Comparison of ENCODE assay signal across 1 cellular context in the genomic region with DNA sequence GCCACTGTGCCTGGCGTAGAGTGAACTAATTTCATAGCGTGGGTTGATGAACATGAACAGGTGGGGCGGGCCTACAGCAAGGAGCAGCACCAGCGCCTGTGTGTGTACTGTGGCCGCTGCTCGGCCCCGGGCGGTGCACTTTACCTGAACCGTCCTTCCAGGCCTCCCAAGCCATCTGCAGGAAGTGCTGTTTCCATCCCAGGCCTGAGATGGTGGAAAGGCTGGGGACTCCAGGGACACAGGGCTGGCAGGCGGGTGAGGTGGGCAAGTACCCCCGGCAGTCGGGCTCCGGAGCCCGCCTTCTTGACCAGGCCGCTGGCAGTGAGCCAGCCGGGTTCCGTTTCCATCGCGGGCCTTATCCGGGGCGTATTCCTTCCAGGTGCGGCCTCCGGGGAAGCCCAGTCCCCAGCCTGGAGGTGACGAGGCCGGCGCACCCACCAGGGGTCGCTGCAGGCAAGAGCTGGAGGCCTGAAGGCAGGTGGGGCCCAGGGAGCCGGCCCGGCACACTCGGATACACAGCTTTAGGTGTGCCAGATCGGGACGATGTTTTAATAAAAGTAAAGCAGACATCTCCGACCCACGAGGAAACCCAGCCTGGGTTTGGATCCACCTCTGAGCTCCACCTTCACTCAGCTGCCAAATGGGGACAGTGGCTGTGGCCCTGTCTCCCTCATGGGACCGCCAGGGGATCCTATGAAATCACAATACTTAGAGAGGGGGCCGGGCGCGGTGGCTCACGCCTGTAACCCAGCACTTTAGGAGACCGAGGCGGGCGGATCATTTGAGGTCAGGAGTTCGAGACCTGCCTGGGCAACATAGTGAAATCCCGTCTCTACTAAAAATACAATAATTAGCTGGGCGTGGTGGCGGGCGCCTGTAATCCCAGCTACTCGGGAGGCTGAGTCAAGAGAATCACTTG.
TF ChIP-seq lines count a peak whose summit lies in the region.

No MANE protein-coding gene starts in this region.

TF ChIP-seq in Ishikawa, 13 proteins besides CTCF, POLR2A, EP300 and RAD21 (continued from another document):
- TF ChIP-seq, protein P1, sequence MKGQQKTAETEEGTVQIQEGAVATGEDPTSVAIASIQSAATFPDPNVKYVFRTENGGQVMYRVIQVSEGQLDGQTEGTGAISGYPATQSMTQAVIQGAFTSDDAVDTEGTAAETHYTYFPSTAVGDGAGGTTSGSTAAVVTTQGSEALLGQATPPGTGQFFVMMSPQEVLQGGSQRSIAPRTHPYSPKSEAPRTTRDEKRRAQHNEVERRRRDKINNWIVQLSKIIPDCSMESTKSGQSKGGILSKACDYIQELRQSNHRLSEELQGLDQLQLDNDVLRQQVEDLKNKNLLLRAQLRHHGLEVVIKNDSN (IDR thresholded peaks at IDR 0.05) = no peak
- TF ChIP-seq, protein P2, sequence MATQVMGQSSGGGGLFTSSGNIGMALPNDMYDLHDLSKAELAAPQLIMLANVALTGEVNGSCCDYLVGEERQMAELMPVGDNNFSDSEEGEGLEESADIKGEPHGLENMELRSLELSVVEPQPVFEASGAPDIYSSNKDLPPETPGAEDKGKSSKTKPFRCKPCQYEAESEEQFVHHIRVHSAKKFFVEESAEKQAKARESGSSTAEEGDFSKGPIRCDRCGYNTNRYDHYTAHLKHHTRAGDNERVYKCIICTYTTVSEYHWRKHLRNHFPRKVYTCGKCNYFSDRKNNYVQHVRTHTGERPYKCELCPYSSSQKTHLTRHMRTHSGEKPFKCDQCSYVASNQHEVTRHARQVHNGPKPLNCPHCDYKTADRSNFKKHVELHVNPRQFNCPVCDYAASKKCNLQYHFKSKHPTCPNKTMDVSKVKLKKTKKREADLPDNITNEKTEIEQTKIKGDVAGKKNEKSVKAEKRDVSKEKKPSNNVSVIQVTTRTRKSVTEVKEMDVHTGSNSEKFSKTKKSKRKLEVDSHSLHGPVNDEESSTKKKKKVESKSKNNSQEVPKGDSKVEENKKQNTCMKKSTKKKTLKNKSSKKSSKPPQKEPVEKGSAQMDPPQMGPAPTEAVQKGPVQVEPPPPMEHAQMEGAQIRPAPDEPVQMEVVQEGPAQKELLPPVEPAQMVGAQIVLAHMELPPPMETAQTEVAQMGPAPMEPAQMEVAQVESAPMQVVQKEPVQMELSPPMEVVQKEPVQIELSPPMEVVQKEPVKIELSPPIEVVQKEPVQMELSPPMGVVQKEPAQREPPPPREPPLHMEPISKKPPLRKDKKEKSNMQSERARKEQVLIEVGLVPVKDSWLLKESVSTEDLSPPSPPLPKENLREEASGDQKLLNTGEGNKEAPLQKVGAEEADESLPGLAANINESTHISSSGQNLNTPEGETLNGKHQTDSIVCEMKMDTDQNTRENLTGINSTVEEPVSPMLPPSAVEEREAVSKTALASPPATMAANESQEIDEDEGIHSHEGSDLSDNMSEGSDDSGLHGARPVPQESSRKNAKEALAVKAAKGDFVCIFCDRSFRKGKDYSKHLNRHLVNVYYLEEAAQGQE (IDR thresholded peaks at IDR 0.05; ENCODE audit: low read depth) = no peak
- TF ChIP-seq NFIC (IDR thresholded peaks at IDR 0.05) = peak; percentile 49; the same call in 1 of the 2 replicates
- TF ChIP-seq TEAD4 (IDR thresholded peaks at IDR 0.05) = no peak
